In genomic region chr1:107795471-107795870, GRCh38 we compare ENCODE assay signal across 1 cellular context.
TF ChIP-seq lines count a peak whose summit lies in the region.

No MANE protein-coding gene starts in this region.

TF ChIP-seq in WTC11, 78 proteins besides CTCF, POLR2A, EP300 and RAD21 (continued from another document):
- TF ChIP-seq, protein P1, sequence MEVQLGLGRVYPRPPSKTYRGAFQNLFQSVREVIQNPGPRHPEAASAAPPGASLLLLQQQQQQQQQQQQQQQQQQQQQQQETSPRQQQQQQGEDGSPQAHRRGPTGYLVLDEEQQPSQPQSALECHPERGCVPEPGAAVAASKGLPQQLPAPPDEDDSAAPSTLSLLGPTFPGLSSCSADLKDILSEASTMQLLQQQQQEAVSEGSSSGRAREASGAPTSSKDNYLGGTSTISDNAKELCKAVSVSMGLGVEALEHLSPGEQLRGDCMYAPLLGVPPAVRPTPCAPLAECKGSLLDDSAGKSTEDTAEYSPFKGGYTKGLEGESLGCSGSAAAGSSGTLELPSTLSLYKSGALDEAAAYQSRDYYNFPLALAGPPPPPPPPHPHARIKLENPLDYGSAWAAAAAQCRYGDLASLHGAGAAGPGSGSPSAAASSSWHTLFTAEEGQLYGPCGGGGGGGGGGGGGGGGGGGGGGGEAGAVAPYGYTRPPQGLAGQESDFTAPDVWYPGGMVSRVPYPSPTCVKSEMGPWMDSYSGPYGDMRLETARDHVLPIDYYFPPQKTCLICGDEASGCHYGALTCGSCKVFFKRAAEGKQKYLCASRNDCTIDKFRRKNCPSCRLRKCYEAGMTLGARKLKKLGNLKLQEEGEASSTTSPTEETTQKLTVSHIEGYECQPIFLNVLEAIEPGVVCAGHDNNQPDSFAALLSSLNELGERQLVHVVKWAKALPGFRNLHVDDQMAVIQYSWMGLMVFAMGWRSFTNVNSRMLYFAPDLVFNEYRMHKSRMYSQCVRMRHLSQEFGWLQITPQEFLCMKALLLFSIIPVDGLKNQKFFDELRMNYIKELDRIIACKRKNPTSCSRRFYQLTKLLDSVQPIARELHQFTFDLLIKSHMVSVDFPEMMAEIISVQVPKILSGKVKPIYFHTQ (CRISPR knock-in tag; IDR thresholded peaks at IDR 0.05), result no peak
- TF ChIP-seq ZNF512 (CRISPR knock-in tag; IDR thresholded peaks at IDR 0.05; ENCODE audit: borderline replicate concordance), result no peak
- TF ChIP-seq IRF1 (CRISPR knock-in tag; IDR thresholded peaks at IDR 0.05), result no peak
- TF ChIP-seq MYBL2 (CRISPR knock-in tag; IDR thresholded peaks at IDR 0.05), result no peak
- no peak for TF ChIP-seq CREM (CRISPR knock-in tag; IDR thresholded peaks at IDR 0.05)
- no peak for TF ChIP-seq ZBTB21 (CRISPR knock-in tag; IDR thresholded peaks at IDR 0.05; ENCODE audit: borderline replicate concordance)
- no peak for TF ChIP-seq ELF4 (CRISPR knock-in tag; IDR thresholded peaks at IDR 0.05; ENCODE audit: low read depth)
- no peak for TF ChIP-seq ERG (CRISPR knock-in tag; IDR thresholded peaks at IDR 0.05)
